In genomic region chr15:43133429-43134156, GRCh38 we compare ENCODE assay signal across 1 cellular context.
TF ChIP-seq lines count a peak whose summit lies in the region.

Gene TMEM62 (plus strand): TSS chr15:43133586. CDS start chr15:43133803, 217 bp downstream.

TF ChIP-seq in K562, 482 proteins besides CTCF, POLR2A, EP300 and RAD21 (continued from another document and continues in another):
- TF ChIP-seq NFIX (CRISPR knock-in tag; IDR thresholded peaks at IDR 0.05; ENCODE audit: low read depth) (no peak), KHSRP (IDR thresholded peaks at IDR 0.05) (no peak), SMARCB1 (IDR thresholded peaks at IDR 0.05; ENCODE audit: insufficient read length, low read depth) (no peak), RNF2 (IDR thresholded peaks at IDR 0.05) (no peak), ZNF431 (CRISPR knock-in tag; IDR thresholded peaks at IDR 0.05) (peak; percentile 45; the same call in 1 of the 2 replicates), PRPF4 (IDR thresholded peaks at IDR 0.05; ENCODE audit: insufficient read depth, low read depth, low read length, poor library complexity, severe bottlenecking) (no peak), ZNF780A (CRISPR knock-in tag; IDR thresholded peaks at IDR 0.05) (no peak), RBFOX2 (IDR thresholded peaks at IDR 0.05; ENCODE audit: low read depth, low read length) (peak; percentile 97), RBM34 (IDR thresholded peaks at IDR 0.05; ENCODE audit: borderline replicate concordance, insufficient read depth, low read length) (no peak), FOSL1 (tag; conservative IDR thresholded peaks at IDR 0.05) (peak; percentile 45), ZNF146 (CRISPR knock-in tag; IDR thresholded peaks at IDR 0.05; ENCODE audit: unreplicated experiment) (no peak), E2F6 (IDR thresholded peaks at IDR 0.05; ENCODE audit: borderline replicate concordance in 1 of 2, extremely low read depth in 1 of 2, insufficient read depth in 1 of 2, insufficient read length in 1 of 2, low read depth in 1 of 2, low read length in 1 of 2, poor library complexity in 1 of 2, severe bottlenecking in 1 of 2) (peak; percentile 75 to 78), PTRF (tag; IDR thresholded peaks at IDR 0.05) (no peak), ZNF586 (CRISPR knock-in tag; conservative IDR thresholded peaks at IDR 0.05) (no peak), KAT8 (IDR thresholded peaks at IDR 0.05; ENCODE audit: low read depth) (no peak), TFAM (CRISPR knock-in tag; conservative IDR thresholded peaks at IDR 0.05) (no peak), SMARCA4 (IDR thresholded peaks at IDR 0.05) (no peak; the same call in 1 of the 2 replicates), TOE1 (IDR thresholded peaks at IDR 0.05; ENCODE audit: borderline replicate concordance) (peak; percentile 24; the same call in 1 of the 2 replicates), TOE1 (CRISPR knock-in tag; IDR thresholded peaks at IDR 0.05; ENCODE audit: borderline replicate concordance, low read depth) (no peak; the same call in 1 of the 2 replicates), ZNF696 (CRISPR knock-in tag; conservative IDR thresholded peaks at IDR 0.05) (no peak), HMG20B (CRISPR knock-in tag; IDR thresholded peaks at IDR 0.05) (no peak), IRF9 (tag; IDR thresholded peaks at IDR 0.05) (no peak), NFE2L1 (tag; IDR thresholded peaks at IDR 0.05; ENCODE audit: borderline replicate concordance, low read depth) (no peak), ARHGAP35 (IDR thresholded peaks at IDR 0.05; ENCODE audit: partially characterized antibody) (no peak), MTA2 (IDR thresholded peaks at IDR 0.05; ENCODE audit: low read depth) (no peak), RFX5 (IDR thresholded peaks at IDR 0.05; ENCODE audit: low read depth, low read length) (no peak)
- TF ChIP-seq, protein P1, sequence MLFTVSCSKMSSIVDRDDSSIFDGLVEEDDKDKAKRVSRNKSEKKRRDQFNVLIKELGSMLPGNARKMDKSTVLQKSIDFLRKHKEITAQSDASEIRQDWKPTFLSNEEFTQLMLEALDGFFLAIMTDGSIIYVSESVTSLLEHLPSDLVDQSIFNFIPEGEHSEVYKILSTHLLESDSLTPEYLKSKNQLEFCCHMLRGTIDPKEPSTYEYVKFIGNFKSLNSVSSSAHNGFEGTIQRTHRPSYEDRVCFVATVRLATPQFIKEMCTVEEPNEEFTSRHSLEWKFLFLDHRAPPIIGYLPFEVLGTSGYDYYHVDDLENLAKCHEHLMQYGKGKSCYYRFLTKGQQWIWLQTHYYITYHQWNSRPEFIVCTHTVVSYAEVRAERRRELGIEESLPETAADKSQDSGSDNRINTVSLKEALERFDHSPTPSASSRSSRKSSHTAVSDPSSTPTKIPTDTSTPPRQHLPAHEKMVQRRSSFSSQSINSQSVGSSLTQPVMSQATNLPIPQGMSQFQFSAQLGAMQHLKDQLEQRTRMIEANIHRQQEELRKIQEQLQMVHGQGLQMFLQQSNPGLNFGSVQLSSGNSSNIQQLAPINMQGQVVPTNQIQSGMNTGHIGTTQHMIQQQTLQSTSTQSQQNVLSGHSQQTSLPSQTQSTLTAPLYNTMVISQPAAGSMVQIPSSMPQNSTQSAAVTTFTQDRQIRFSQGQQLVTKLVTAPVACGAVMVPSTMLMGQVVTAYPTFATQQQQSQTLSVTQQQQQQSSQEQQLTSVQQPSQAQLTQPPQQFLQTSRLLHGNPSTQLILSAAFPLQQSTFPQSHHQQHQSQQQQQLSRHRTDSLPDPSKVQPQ (CRISPR knock-in tag; IDR thresholded peaks at IDR 0.05; ENCODE audit: borderline replicate concordance) = no peak
- TF ChIP-seq, protein P2, sequence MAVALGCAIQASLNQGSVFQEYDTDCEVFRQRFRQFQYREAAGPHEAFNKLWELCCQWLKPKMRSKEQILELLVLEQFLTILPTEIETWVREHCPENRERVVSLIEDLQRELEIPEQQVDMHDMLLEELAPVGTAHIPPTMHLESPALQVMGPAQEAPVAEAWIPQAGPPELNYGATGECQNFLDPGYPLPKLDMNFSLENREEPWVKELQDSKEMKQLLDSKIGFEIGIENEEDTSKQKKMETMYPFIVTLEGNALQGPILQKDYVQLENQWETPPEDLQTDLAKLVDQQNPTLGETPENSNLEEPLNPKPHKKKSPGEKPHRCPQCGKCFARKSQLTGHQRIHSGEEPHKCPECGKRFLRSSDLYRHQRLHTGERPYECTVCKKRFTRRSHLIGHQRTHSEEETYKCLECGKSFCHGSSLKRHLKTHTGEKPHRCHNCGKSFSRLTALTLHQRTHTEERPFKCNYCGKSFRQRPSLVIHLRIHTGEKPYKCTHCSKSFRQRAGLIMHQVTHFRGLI (CRISPR knock-in tag; IDR thresholded peaks at IDR 0.05) = no peak
- TF ChIP-seq, protein P3, sequence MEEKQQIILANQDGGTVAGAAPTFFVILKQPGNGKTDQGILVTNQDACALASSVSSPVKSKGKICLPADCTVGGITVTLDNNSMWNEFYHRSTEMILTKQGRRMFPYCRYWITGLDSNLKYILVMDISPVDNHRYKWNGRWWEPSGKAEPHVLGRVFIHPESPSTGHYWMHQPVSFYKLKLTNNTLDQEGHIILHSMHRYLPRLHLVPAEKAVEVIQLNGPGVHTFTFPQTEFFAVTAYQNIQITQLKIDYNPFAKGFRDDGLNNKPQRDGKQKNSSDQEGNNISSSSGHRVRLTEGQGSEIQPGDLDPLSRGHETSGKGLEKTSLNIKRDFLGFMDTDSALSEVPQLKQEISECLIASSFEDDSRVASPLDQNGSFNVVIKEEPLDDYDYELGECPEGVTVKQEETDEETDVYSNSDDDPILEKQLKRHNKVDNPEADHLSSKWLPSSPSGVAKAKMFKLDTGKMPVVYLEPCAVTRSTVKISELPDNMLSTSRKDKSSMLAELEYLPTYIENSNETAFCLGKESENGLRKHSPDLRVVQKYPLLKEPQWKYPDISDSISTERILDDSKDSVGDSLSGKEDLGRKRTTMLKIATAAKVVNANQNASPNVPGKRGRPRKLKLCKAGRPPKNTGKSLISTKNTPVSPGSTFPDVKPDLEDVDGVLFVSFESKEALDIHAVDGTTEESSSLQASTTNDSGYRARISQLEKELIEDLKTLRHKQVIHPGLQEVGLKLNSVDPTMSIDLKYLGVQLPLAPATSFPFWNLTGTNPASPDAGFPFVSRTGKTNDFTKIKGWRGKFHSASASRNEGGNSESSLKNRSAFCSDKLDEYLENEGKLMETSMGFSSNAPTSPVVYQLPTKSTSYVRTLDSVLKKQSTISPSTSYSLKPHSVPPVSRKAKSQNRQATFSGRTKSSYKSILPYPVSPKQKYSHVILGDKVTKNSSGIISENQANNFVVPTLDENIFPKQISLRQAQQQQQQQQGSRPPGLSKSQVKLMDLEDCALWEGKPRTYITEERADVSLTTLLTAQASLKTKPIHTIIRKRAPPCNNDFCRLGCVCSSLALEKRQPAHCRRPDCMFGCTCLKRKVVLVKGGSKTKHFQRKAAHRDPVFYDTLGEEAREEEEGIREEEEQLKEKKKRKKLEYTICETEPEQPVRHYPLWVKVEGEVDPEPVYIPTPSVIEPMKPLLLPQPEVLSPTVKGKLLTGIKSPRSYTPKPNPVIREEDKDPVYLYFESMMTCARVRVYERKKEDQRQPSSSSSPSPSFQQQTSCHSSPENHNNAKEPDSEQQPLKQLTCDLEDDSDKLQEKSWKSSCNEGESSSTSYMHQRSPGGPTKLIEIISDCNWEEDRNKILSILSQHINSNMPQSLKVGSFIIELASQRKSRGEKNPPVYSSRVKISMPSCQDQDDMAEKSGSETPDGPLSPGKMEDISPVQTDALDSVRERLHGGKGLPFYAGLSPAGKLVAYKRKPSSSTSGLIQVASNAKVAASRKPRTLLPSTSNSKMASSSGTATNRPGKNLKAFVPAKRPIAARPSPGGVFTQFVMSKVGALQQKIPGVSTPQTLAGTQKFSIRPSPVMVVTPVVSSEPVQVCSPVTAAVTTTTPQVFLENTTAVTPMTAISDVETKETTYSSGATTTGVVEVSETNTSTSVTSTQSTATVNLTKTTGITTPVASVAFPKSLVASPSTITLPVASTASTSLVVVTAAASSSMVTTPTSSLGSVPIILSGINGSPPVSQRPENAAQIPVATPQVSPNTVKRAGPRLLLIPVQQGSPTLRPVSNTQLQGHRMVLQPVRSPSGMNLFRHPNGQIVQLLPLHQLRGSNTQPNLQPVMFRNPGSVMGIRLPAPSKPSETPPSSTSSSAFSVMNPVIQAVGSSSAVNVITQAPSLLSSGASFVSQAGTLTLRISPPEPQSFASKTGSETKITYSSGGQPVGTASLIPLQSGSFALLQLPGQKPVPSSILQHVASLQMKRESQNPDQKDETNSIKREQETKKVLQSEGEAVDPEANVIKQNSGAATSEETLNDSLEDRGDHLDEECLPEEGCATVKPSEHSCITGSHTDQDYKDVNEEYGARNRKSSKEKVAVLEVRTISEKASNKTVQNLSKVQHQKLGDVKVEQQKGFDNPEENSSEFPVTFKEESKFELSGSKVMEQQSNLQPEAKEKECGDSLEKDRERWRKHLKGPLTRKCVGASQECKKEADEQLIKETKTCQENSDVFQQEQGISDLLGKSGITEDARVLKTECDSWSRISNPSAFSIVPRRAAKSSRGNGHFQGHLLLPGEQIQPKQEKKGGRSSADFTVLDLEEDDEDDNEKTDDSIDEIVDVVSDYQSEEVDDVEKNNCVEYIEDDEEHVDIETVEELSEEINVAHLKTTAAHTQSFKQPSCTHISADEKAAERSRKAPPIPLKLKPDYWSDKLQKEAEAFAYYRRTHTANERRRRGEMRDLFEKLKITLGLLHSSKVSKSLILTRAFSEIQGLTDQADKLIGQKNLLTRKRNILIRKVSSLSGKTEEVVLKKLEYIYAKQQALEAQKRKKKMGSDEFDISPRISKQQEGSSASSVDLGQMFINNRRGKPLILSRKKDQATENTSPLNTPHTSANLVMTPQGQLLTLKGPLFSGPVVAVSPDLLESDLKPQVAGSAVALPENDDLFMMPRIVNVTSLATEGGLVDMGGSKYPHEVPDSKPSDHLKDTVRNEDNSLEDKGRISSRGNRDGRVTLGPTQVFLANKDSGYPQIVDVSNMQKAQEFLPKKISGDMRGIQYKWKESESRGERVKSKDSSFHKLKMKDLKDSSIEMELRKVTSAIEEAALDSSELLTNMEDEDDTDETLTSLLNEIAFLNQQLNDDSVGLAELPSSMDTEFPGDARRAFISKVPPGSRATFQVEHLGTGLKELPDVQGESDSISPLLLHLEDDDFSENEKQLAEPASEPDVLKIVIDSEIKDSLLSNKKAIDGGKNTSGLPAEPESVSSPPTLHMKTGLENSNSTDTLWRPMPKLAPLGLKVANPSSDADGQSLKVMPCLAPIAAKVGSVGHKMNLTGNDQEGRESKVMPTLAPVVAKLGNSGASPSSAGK (IDR thresholded peaks at IDR 0.05) = peak; percentile 59
- TF ChIP-seq, protein P4, sequence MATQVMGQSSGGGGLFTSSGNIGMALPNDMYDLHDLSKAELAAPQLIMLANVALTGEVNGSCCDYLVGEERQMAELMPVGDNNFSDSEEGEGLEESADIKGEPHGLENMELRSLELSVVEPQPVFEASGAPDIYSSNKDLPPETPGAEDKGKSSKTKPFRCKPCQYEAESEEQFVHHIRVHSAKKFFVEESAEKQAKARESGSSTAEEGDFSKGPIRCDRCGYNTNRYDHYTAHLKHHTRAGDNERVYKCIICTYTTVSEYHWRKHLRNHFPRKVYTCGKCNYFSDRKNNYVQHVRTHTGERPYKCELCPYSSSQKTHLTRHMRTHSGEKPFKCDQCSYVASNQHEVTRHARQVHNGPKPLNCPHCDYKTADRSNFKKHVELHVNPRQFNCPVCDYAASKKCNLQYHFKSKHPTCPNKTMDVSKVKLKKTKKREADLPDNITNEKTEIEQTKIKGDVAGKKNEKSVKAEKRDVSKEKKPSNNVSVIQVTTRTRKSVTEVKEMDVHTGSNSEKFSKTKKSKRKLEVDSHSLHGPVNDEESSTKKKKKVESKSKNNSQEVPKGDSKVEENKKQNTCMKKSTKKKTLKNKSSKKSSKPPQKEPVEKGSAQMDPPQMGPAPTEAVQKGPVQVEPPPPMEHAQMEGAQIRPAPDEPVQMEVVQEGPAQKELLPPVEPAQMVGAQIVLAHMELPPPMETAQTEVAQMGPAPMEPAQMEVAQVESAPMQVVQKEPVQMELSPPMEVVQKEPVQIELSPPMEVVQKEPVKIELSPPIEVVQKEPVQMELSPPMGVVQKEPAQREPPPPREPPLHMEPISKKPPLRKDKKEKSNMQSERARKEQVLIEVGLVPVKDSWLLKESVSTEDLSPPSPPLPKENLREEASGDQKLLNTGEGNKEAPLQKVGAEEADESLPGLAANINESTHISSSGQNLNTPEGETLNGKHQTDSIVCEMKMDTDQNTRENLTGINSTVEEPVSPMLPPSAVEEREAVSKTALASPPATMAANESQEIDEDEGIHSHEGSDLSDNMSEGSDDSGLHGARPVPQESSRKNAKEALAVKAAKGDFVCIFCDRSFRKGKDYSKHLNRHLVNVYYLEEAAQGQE (CRISPR knock-in tag; IDR thresholded peaks at IDR 0.05; ENCODE audit: low read depth) = no peak
- TF ChIP-seq, protein P5, sequence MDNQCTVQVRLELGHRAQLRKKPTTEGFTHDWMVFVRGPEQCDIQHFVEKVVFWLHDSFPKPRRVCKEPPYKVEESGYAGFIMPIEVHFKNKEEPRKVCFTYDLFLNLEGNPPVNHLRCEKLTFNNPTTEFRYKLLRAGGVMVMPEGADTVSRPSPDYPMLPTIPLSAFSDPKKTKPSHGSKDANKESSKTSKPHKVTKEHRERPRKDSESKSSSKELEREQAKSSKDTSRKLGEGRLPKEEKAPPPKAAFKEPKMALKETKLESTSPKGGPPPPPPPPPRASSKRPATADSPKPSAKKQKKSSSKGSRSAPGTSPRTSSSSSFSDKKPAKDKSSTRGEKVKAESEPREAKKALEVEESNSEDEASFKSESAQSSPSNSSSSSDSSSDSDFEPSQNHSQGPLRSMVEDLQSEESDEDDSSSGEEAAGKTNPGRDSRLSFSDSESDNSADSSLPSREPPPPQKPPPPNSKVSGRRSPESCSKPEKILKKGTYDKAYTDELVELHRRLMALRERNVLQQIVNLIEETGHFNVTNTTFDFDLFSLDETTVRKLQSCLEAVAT (IDR thresholded peaks at IDR 0.05) = no peak
- TF ChIP-seq, protein P6, sequence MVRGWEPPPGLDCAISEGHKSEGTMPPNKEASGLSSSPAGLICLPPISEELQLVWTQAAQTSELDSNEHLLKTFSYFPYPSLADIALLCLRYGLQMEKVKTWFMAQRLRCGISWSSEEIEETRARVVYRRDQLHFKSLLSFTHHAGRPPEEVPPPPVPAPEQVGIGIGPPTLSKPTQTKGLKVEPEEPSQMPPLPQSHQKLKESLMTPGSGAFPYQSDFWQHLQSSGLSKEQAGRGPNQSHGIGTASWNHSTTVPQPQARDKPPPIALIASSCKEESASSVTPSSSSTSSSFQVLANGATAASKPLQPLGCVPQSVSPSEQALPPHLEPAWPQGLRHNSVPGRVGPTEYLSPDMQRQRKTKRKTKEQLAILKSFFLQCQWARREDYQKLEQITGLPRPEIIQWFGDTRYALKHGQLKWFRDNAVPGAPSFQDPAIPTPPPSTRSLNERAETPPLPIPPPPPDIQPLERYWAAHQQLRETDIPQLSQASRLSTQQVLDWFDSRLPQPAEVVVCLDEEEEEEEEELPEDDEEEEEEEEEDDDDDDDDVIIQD (CRISPR knock-in tag; IDR thresholded peaks at IDR 0.05) = no peak
